ENCODE assay signal across 20 cellular contexts in genomic region chr1:41450747-41451285, GRCh38. TPM values are rescaled to one million over a fixed set of nuclear protein-coding genes. Genes with fewer than 3 reads are reported as not detected.
DNase-seq lines count a peak whose midpoint lies in the region; ATAC-seq and TF ChIP-seq lines count a peak whose summit lies in the region.
"Had no signal": no experiment of that assay in that cellular context is flagged by ENCODE, and none has a peak within 500 bp of the region (broad histone marks: within the 10 kb centered on the region; RNA-seq: fewer than 3 reads in every experiment).

No MANE protein-coding gene starts in this region.

- TF ChIP-seq POLR2A in breast epithelium (IDR thresholded peaks at IDR 0.05), result no peak

- H3F3A ChIP-seq in neural progenitor cell (ENCODE audit: low read depth), result no peaks in the 10 kb centered on the region

- H3K4me3 Mint-ChIP-seq in neural progenitor cell, result peak overlapping the region; percentile 14
- no peak overlapping the region for H3K4me3 Mint-ChIP-seq in Caco-2 (ENCODE audit: unreplicated experiment)
- H3K4me3 Mint-ChIP-seq: CD14-positive monocyte, HFFc6 had no signal

- H3K36me3 Mint-ChIP-seq in neural progenitor cell (no peaks in the 10 kb centered on the region), Caco-2 (ENCODE audit: insufficient read depth, unreplicated experiment) (peaks cover 6% of the 10 kb centered on the region)
- H3K36me3 Mint-ChIP-seq: CD14-positive monocyte had no signal

- H4K20me1 ChIP-seq in neural progenitor cell (ENCODE audit: low read depth), result no peaks in the 10 kb centered on the region

- no peak overlapping the region for H3K9ac ChIP-seq in neural progenitor cell
- H3K9ac ChIP-seq: SK-N-SH had no signal

- no peaks in the 10 kb centered on the region for H3K9me3 ChIP-seq in breast epithelium
- no peaks in the 10 kb centered on the region for H3K9me3 ChIP-seq in neural progenitor cell (ENCODE audit: low read depth)
- no peaks in the 10 kb centered on the region for H3K9me3 ChIP-seq in Caco-2
- H3K9me3 ChIP-seq: SK-N-SH had no signal

- intact Hi-C loops in breast epithelium (cut with DNase I; ENCODE audit: low total_unique reads) (no loop called here), Caco-2 (cut with micrococcal nuclease; ENCODE audit: unreplicated experiment) (no loop called here)

- ATAC-seq in omental fat pad (ENCODE audit: low FRiP score), result no peak
- no peak for ATAC-seq in foreskin keratinocyte

- H3K27me3 ChIP-seq in breast epithelium (no peaks in the 10 kb centered on the region), neural progenitor cell (no peaks in the 10 kb centered on the region), Caco-2 (replicated peaks; ENCODE audit: control insufficient read depth, insufficient read depth, low read length) (no peaks in the 10 kb centered on the region), foreskin keratinocyte (peaks cover 6% of the 10 kb centered on the region)

- peaks cover 30% of the 10 kb centered on the region for H3K4me1 Mint-ChIP-seq in neural progenitor cell
- peaks cover 25% of the 10 kb centered on the region for H3K4me1 Mint-ChIP-seq in Caco-2 (ENCODE audit: low read depth, unreplicated experiment)
- H3K4me1 Mint-ChIP-seq: CD14-positive monocyte had no signal

- peak; percentile 30 for DNase-seq in LNCaP clone FGC (ENCODE audit: low read depth)
- peak; percentile 82 to 92 for DNase-seq in breast epithelium (ENCODE audit: low spot score in 2 of 2)
- no peak for DNase-seq in neural progenitor cell (ENCODE audit: low spot score)
- no peak for DNase-seq in stimulated activated CD4-positive, alpha-beta T cell treated with anti-CD3 and anti-CD28 coated beads, Interleukin-4, amount 100 ng/mL, for 4 hours
- no peak for DNase-seq in omental fat pad (ENCODE audit: low spot score)
- no peak for DNase-seq in Caco-2
- no peak for DNase-seq in foreskin keratinocyte
- DNase-seq: AML-193, DND-41, HFFc6, IMR-90, NCI-H1694 treated with DMSO at 0.1 percent for 48 hours, NCI-H774, SHP77 treated with DMSO at 0.1 percent for 48 hours, SK-N-SH had no signal

- CTCF ChIA-PET in Caco-2 (lab: Charles Lee), result no interaction called here

- H3K27ac Mint-ChIP-seq in neural progenitor cell (peak overlapping the region; percentile 16), Caco-2 (ENCODE audit: unreplicated experiment) (no peak overlapping the region)
- H3K27ac Mint-ChIP-seq: CD14-positive monocyte, HFFc6 had no signal

- TF ChIP-seq CTCF in C4-2B (conservative IDR thresholded peaks at IDR 0.05), result no peak
- TF ChIP-seq CTCF in LNCaP clone FGC (IDR thresholded peaks at IDR 0.05; ENCODE audit: control insufficient read depth, extremely low read depth, insufficient read depth), result 0 out of 2 replicates have a peak, but pooled peaks have one; percentile 12
- TF ChIP-seq CTCF in breast epithelium (IDR thresholded peaks at IDR 0.05), result no peak
- TF ChIP-seq CTCF in neural progenitor cell (IDR thresholded peaks at IDR 0.05), result no peak
- TF ChIP-seq CTCF in omental fat pad (IDR thresholded peaks at IDR 0.05), result no peak
- TF ChIP-seq CTCF in Caco-2 (IDR thresholded peaks at IDR 0.05; ENCODE audit: insufficient read depth in 1 of 2, low read depth in 1 of 2, low read length in 1 of 2, severe bottlenecking in 1 of 2, unreplicated experiment in 1 of 2), result no peak
- no peak for TF ChIP-seq CTCF in foreskin keratinocyte (conservative IDR thresholded peaks at IDR 0.05)

- no peaks in the 10 kb centered on the region for H3K79me2 ChIP-seq in neural progenitor cell (ENCODE audit: low read depth)

- BruUV-seq in Caco-2 (replicated peaks; lab: Mats Ljungman, UMichigan), result no TSS peak

- H3K27me3 Mint-ChIP-seq in neural progenitor cell (ENCODE audit: insufficient read depth, low read depth) (peaks cover 15% of the 10 kb centered on the region), Caco-2 (ENCODE audit: insufficient read depth, unreplicated experiment) (no peaks in the 10 kb centered on the region)

- POLR2A ChIA-PET in Caco-2 (lab: Charles Lee), result no interaction called here

- H3K9me3 Mint-ChIP-seq in neural progenitor cell (no peaks in the 10 kb centered on the region), Caco-2 (ENCODE audit: unreplicated experiment) (no peaks in the 10 kb centered on the region)
- H3K9me3 Mint-ChIP-seq: CD14-positive monocyte, HFFc6 had no signal

- H2AFZ ChIP-seq in neural progenitor cell (replicated peaks), result no peak overlapping the region

- H3K27ac ChIP-seq in C4-2B, result peak overlapping the region; percentile 84
- peak overlapping the region; percentile 76 to 80 for H3K27ac ChIP-seq in breast epithelium
- no peak overlapping the region for H3K27ac ChIP-seq in neural progenitor cell
- H3K27ac ChIP-seq in foreskin keratinocyte, result no peak overlapping the region
- H3K27ac ChIP-seq: HL-60 had no signal

- peaks cover 12 to 17% of the 10 kb centered on the region in 2 donors for H3K4me1 ChIP-seq in breast epithelium
- peaks cover 8% of the 10 kb centered on the region for H3K4me1 ChIP-seq in neural progenitor cell
- H3K4me1 ChIP-seq in Caco-2, result peaks cover 6% of the 10 kb centered on the region; the same call in 1 of the 2 replicates
- peaks cover 2% of the 10 kb centered on the region for H3K4me1 ChIP-seq in foreskin keratinocyte

- H3K4me2 ChIP-seq in neural progenitor cell, result no peak overlapping the region
- H3K4me2 ChIP-seq: SK-N-SH had no signal

- no peak overlapping the region for H3K4me3 ChIP-seq in LNCaP clone FGC (ENCODE audit: low read depth, low read length)
- H3K4me3 ChIP-seq in breast epithelium, result peak overlapping the region in 1 of 3 donors; percentile 54
- no peak overlapping the region for H3K4me3 ChIP-seq in neural progenitor cell
- no peak overlapping the region for H3K4me3 ChIP-seq in Caco-2 (ENCODE audit: low read depth, low read length)

- H3K36me3 ChIP-seq in breast epithelium (no peaks in the 10 kb centered on the region), neural progenitor cell (no peaks in the 10 kb centered on the region), Caco-2 (ENCODE audit: control insufficient read depth, insufficient read depth, low read length) (no peaks in the 10 kb centered on the region)

RNA-seq across cellular contexts. Expression of gene EDN2, which starts 33.7 kb away (rescaled TPM):
- 1 to 10 TPM in 2 of 3 donors, not detected in 1; 2.3 to 3.8 TPM for total RNA-seq in breast epithelium
- total RNA-seq in neural progenitor cell (ENCODE audit: low replicate concordance), result not detected in 2 replicates
- total RNA-seq in omental fat pad, result not detected
- total RNA-seq in Caco-2 (2022), result not detected in 2 replicates
- 0.11 and 0.27 TPM in 2 replicates for total RNA-seq in foreskin keratinocyte
- 0.10 and 0.32 TPM in 2 replicates for polyA plus RNA-seq in foreskin keratinocyte
- total RNA-seq: HFFc6, HT1080, IMR-90, OCI-LY7 had no signal
- polyA plus RNA-seq: CD14-positive monocyte had no signal

Comparison
In these comparisons a context has a peak if more than half of its experiments do, and no peak if none do; other contexts are left out.
1. H3K27ac ChIP-seq: peak in C4-2B (single experiment) and breast epithelium (2 of 2); none in neural progenitor cell (single experiment) and foreskin keratinocyte (single experiment).
2. DNase-seq: peak in LNCaP clone FGC (single experiment) and breast epithelium (2 of 2); none in neural progenitor cell (single experiment), stimulated activated CD4-positive, alpha-beta T cell treated with anti-CD3 and anti-CD28 coated beads, Interleukin-4, amount 100 ng/mL, for 4 hours (0 of 2), omental fat pad (single experiment), Caco-2 (0 of 2) and foreskin keratinocyte (0 of 2).